In genomic region chr9:22622823-22623222, GRCh38 we compare ENCODE assay signal across 18 cellular contexts.
"Had no signal": no experiment of that assay in that cellular context is flagged by ENCODE, and none has a peak within 500 bp of the region (broad histone marks: within the 10 kb centered on the region; RNA-seq: fewer than 3 reads in every experiment).

No MANE protein-coding gene starts in this region.

- H3K9me3 Mint-ChIP-seq: nephron had no signal

- H3K36me3 ChIP-seq: heart right ventricle had no signal

- H3K27ac Mint-ChIP-seq: activated B cell treated with CpG ODN at 0.5 μM for 24 hours; nephron; T-helper 1 cell treated with Interleukin-12 subunit alpha and Interleukin-12 subunit beta and Interleukin-4 antibody, amounts not matched to agents 30 μg/mL and 1 μg/mL, for 36 hours had no signal

- ATAC-seq: left lobe of liver had no signal

- H3K4me1 ChIP-seq: heart right ventricle, parathyroid adenoma had no signal

- H3K27me3 Mint-ChIP-seq: activated B cell treated with CpG ODN at 0.5 μM for 24 hours had no signal

- H3K4me3 ChIP-seq: heart right ventricle had no signal

- H3K4me3 Mint-ChIP-seq: activated B cell treated with CpG ODN at 0.5 μM for 24 hours; nephron; T-helper 1 cell treated with Interleukin-12 subunit alpha and Interleukin-12 subunit beta and Interleukin-4 antibody, amounts not matched to agents 30 μg/mL and 1 μg/mL, for 36 hours had no signal

- H3K27ac ChIP-seq: parathyroid adenoma had no signal

- H3K27me3 ChIP-seq: heart right ventricle had no signal

- H3K9ac ChIP-seq: parathyroid adenoma had no signal

- DNase-seq: activated B cell treated with CpG ODN at 0.5 μM for 24 hours; activated CD4-positive, alpha-beta T cell treated with anti-CD3 and anti-CD28 coated beads, Interleukin-2, amount 50 U/mL, for 1 hour; activated naive CD4-positive, alpha-beta T cell treated with anti-CD3 and anti-CD28 coated beads, Interleukin-2, amount 50 U/mL, for 16 hours; activated T-cell treated with anti-CD3 and anti-CD28 coated beads, Interleukin-2, amount 50 U/mL, for 1 hour; amniotic stem cell; cerebellar nuclear complex; dermis blood vessel endothelial cell; erythroblast; foreskin melanocyte; heart right ventricle; right cardiac atrium; stimulated activated CD4-positive, alpha-beta T cell treated with anti-CD3 and anti-CD28 coated beads, Interleukin-2, amount 100 ng/mL, for 24 hours; stimulated activated naive CD4-positive, alpha-beta T cell; trophoblast cell had no signal

- H3K4me1 Mint-ChIP-seq: activated B cell treated with CpG ODN at 0.5 μM for 24 hours had no signal
